In genomic region chr11:68311155-68312116, GRCh38 we compare ENCODE assay signal across 9 cellular contexts. TPM values are rescaled to one million over a fixed set of nuclear protein-coding genes. Genes with fewer than 3 reads are reported as not detected.
DNase-seq lines count a peak whose midpoint lies in the region; ATAC-seq and TF ChIP-seq lines count a peak whose summit lies in the region.
"Had no signal": no experiment of that assay in that cellular context is flagged by ENCODE, and none has a peak within 500 bp of the region (broad histone marks: within the 10 kb centered on the region; RNA-seq: fewer than 3 reads in every experiment).

No MANE protein-coding gene starts in this region.

- H3K36me3 Mint-ChIP-seq in activated T-helper 2 cell treated with anti-CD3 and anti-CD28 coated beads, Interferon-gamma antibody, Interleukin-2, Interleukin-4, amounts not matched to agents 10 μg/mL and 5 μg/mL and 100 μg/mL, durations not matched to agents 14 hours and 24 hours and 36 hours (ENCODE audit: low read depth) = no peaks in the 10 kb centered on the region
- H3K36me3 Mint-ChIP-seq in memory B cell = no peaks in the 10 kb centered on the region

- H3K27me3 ChIP-seq in cardiac muscle cell = no peaks in the 10 kb centered on the region
- H3K27me3 ChIP-seq in upper lobe of right lung = no peaks in the 10 kb centered on the region

- H3K4me3 Mint-ChIP-seq in activated T-helper 2 cell treated with anti-CD3 and anti-CD28 coated beads, Interferon-gamma antibody, Interleukin-2, Interleukin-4, amounts not matched to agents 10 μg/mL and 5 μg/mL and 100 μg/mL, durations not matched to agents 14 hours and 24 hours and 36 hours (ENCODE audit: low read depth) = peak overlapping the region; percentile 55
- peak overlapping the region; percentile 61 for H3K4me3 Mint-ChIP-seq in memory B cell

- H3K9me3 ChIP-seq in cardiac muscle cell (ENCODE audit: low read depth) (no peaks in the 10 kb centered on the region), upper lobe of right lung (no peaks in the 10 kb centered on the region)

- intact Hi-C loops in left ventricle myocardium superior (cut with micrococcal nuclease) = loop anchor here (5.0 kb wide), 1 partner anchor 71 kb away; no protein-coding TSS in a partner anchor
- intact Hi-C loops in activated T-helper 2 cell treated with anti-CD3 and anti-CD28 coated beads, Interferon-gamma antibody, Interleukin-2, Interleukin-4, amounts not matched to agents 10 μg/mL and 5 μg/mL and 100 μg/mL, durations not matched to agents 14 hours and 24 hours and 36 hours (cut with micrococcal nuclease) = loop anchor here (5.0 kb wide), 1 partner anchor 71 kb away; no protein-coding TSS in a partner anchor
- intact Hi-C loops in upper lobe of right lung (cut with DNase I) = loop anchor here (10.0 kb wide), 1 partner anchor 73 kb away; no protein-coding TSS in a partner anchor

- DNase-seq in cardiac muscle cell (ENCODE audit: low read depth in 1 of 2, low spot score in 1 of 2) (no peak), left ventricle myocardium superior (no peak), memory B cell (ENCODE audit: low spot score in 2 of 2) (no peak), upper lobe of right lung (peak; percentile 70), Ammon's horn (ENCODE audit: low spot score) (no peak)
- DNase-seq in activated T-helper 2 cell treated with anti-CD3 and anti-CD28 coated beads, Interferon-gamma antibody, Interleukin-2, Interleukin-4, amounts not matched to agents 10 μg/mL and 5 μg/mL and 100 μg/mL, durations not matched to agents 14 hours and 24 hours and 36 hours (ENCODE audit: low spot score) = no peak
- no peak for DNase-seq in central memory CD4-positive, alpha-beta T cell
- DNase-seq: activated CD8-positive, alpha-beta memory T cell treated with anti-CD3 and anti-CD28 coated beads, Interleukin-2, amount 50 U/mL, for 48 hours had no signal

- no peak for TF ChIP-seq CTCF in cardiac muscle cell (IDR thresholded peaks at IDR 0.05; ENCODE audit: low read depth, low read length)
- no peak for TF ChIP-seq CTCF in upper lobe of right lung (IDR thresholded peaks at IDR 0.05)

- peaks cover 25% of the 10 kb centered on the region for H3K4me1 Mint-ChIP-seq in activated T-helper 2 cell treated with anti-CD3 and anti-CD28 coated beads, Interferon-gamma antibody, Interleukin-2, Interleukin-4, amounts not matched to agents 10 μg/mL and 5 μg/mL and 100 μg/mL, durations not matched to agents 14 hours and 24 hours and 36 hours (ENCODE audit: low read depth)
- H3K4me1 Mint-ChIP-seq in memory B cell = peaks cover 14% of the 10 kb centered on the region

- H3K36me3 ChIP-seq in cardiac muscle cell (no peaks in the 10 kb centered on the region), upper lobe of right lung (no peaks in the 10 kb centered on the region)

- H3K27ac ChIP-seq in cardiac muscle cell = no peak overlapping the region
- H3K27ac ChIP-seq in upper lobe of right lung = peak overlapping the region; percentile 53

- H3K4me3 ChIP-seq in cardiac muscle cell (peak overlapping the region; percentile 19), upper lobe of right lung (peak overlapping the region; percentile 40)

- ATAC-seq in left ventricle myocardium superior (no peak), memory B cell (ENCODE audit: low read depth) (no peak), upper lobe of right lung (peak; percentile 10), GM19467 (IDR thresholded peaks at IDR 0.05; ENCODE audit: unreplicated experiment) (no peak)

- H3K9me3 Mint-ChIP-seq in activated T-helper 2 cell treated with anti-CD3 and anti-CD28 coated beads, Interferon-gamma antibody, Interleukin-2, Interleukin-4, amounts not matched to agents 10 μg/mL and 5 μg/mL and 100 μg/mL, durations not matched to agents 14 hours and 24 hours and 36 hours = no peaks in the 10 kb centered on the region
- no peaks in the 10 kb centered on the region for H3K9me3 Mint-ChIP-seq in memory B cell

- H3K4me1 ChIP-seq in cardiac muscle cell (ENCODE audit: low read depth) (peaks cover 25% of the 10 kb centered on the region), upper lobe of right lung (peaks cover 29% of the 10 kb centered on the region)

- peaks cover 26% of the 10 kb centered on the region for H3K27me3 Mint-ChIP-seq in activated T-helper 2 cell treated with anti-CD3 and anti-CD28 coated beads, Interferon-gamma antibody, Interleukin-2, Interleukin-4, amounts not matched to agents 10 μg/mL and 5 μg/mL and 100 μg/mL, durations not matched to agents 14 hours and 24 hours and 36 hours (ENCODE audit: low read depth)
- H3K27me3 Mint-ChIP-seq in memory B cell = no peaks in the 10 kb centered on the region

- no peak overlapping the region for H3K27ac Mint-ChIP-seq in activated T-helper 2 cell treated with anti-CD3 and anti-CD28 coated beads, Interferon-gamma antibody, Interleukin-2, Interleukin-4, amounts not matched to agents 10 μg/mL and 5 μg/mL and 100 μg/mL, durations not matched to agents 14 hours and 24 hours and 36 hours
- no peak overlapping the region for H3K27ac Mint-ChIP-seq in memory B cell

RNA-seq across cellular contexts. Expression of gene LRP5, which starts 1.0 kb away (rescaled TPM):
- total RNA-seq in cardiac muscle cell (40.4 and 245 TPM in 2 replicates), left ventricle myocardium superior (64.8 TPM), upper lobe of right lung (101 TPM)
- polyA plus RNA-seq in cardiac muscle cell = 29.1 and 36.3 TPM in 2 replicates
- 9.4 and 11.1 TPM in 2 replicates for total RNA-seq in activated T-helper 2 cell treated with anti-CD3 and anti-CD28 coated beads, Interferon-gamma antibody, Interleukin-2, Interleukin-4, amounts not matched to agents 10 μg/mL and 5 μg/mL and 100 μg/mL, durations not matched to agents 14 hours and 24 hours and 36 hours

RNA-seq across cellular contexts. Expression of gene C11orf24, which starts 39.7 kb away (rescaled TPM):
- 19.2 and 32.0 TPM in 2 replicates for total RNA-seq in cardiac muscle cell
- polyA plus RNA-seq in cardiac muscle cell = 26.6 and 35.3 TPM in 2 replicates
- total RNA-seq in left ventricle myocardium superior = 23.9 TPM
- total RNA-seq in activated T-helper 2 cell treated with anti-CD3 and anti-CD28 coated beads, Interferon-gamma antibody, Interleukin-2, Interleukin-4, amounts not matched to agents 10 μg/mL and 5 μg/mL and 100 μg/mL, durations not matched to agents 14 hours and 24 hours and 36 hours = 32.7 and 34.2 TPM in 2 replicates
- 26.7 TPM for total RNA-seq in upper lobe of right lung
